Comparison of ENCODE assay signal across 14 cellular contexts in the genomic region with DNA sequence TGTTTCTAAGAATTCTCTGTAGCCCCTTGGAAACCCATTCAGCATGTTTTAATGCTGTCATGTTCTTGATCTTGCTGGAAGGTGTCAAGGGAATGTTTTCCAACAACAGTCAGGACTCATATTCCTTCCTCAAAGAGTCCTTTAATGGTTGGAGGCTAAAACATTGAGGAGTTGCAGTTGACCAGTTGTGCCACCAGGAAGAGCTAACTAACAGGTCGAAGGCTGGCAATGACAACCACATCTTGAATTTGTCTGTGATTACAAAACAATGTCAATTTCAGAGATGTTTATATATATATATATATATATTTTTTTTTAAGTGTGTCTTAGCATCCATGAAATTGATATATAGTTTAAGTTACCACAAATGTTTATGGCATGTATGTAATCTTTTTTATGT.
DNase-seq lines count a peak whose midpoint lies in the region; ATAC-seq and TF ChIP-seq lines count a peak whose summit lies in the region.
"Had no signal": no experiment of that assay in that cellular context is flagged by ENCODE, and none has a peak within 500 bp of the region (broad histone marks: within the 10 kb centered on the region; RNA-seq: fewer than 3 reads in every experiment).

No MANE protein-coding gene starts in this region.

- no peaks in the 10 kb centered on the region for H3K27me3 ChIP-seq in breast epithelium
- H3K27me3 ChIP-seq in upper lobe of right lung: no peaks in the 10 kb centered on the region
- H3K27me3 ChIP-seq: BLaER1 had no signal

- in situ Hi-C loops in T47D (cut with HindIII; ENCODE audit: low pct_unique_long_range_greater_than_20kb, low sequenced_read_pairs): no loop called here

- TF ChIP-seq POLR2A in breast epithelium (IDR thresholded peaks at IDR 0.05): no peak

- H3K4me1 ChIP-seq in breast epithelium (no peaks in the 10 kb centered on the region), upper lobe of right lung (peaks cover 10% of the 10 kb centered on the region)
- H3K4me1 ChIP-seq: BLaER1 had no signal

- DNase-seq in T47D (ENCODE audit: low read depth in 1 of 2, low spot score in 1 of 2) (peak; percentile 18 to 46), breast epithelium (ENCODE audit: low spot score in 2 of 2) (no peak), SW480 (ENCODE audit: low spot score) (peak; percentile 18), glomerular visceral epithelial cell (ENCODE audit: extremely low spot score) (peak; percentile 11), upper lobe of right lung (no peak), NCI-H1417 treated with DMSO at 0.1 percent for 48 hours (lab: John Stamatoyannopoulos, UW) (no peak), amniotic stem cell (lab: John Stamatoyannopoulos, UW) (no peak)
- DNase-seq in activated T-cell treated with anti-CD3 and anti-CD28 coated beads, Interleukin-2, amount 50 U/mL, for 48 hours: no peak
- DNase-seq: activated CD4-positive, alpha-beta T cell treated with anti-CD3 and anti-CD28 coated beads for 1 hour; NCI-H2227 treated with DMSO at 0.1 percent for 48 hours; retina had no signal

- intact Hi-C loops in breast epithelium (cut with DNase I; ENCODE audit: low total_unique reads) (no loop called here), upper lobe of right lung (cut with DNase I) (no loop called here)

- H3K9me3 ChIP-seq in breast epithelium (no peaks in the 10 kb centered on the region), upper lobe of right lung (no peaks in the 10 kb centered on the region)
- H3K9me3 ChIP-seq: thoracic aorta had no signal

- no peak for ATAC-seq in upper lobe of right lung
- ATAC-seq: Right ventricle myocardium inferior had no signal

- TF ChIP-seq CTCF in breast epithelium (IDR thresholded peaks at IDR 0.05) (no peak), upper lobe of right lung (IDR thresholded peaks at IDR 0.05) (peak; percentile 18)

- no peak overlapping the region for H3K27ac ChIP-seq in breast epithelium
- H3K27ac ChIP-seq in upper lobe of right lung: no peak overlapping the region
- H3K27ac ChIP-seq: BLaER1, thoracic aorta had no signal

- H3K4me3 ChIP-seq in breast epithelium (no peak overlapping the region), upper lobe of right lung (no peak overlapping the region)
- H3K4me3 ChIP-seq: BLaER1, thoracic aorta had no signal

- no peaks in the 10 kb centered on the region for H3K36me3 ChIP-seq in breast epithelium
- no peaks in the 10 kb centered on the region for H3K36me3 ChIP-seq in upper lobe of right lung
- H3K36me3 ChIP-seq: BLaER1, thoracic aorta had no signal

Comparison
In these comparisons a context has a peak if more than half of its experiments do, and no peak if none do; other contexts are left out.
1. DNase-seq: peak in T47D (2 of 2), SW480 (single experiment) and glomerular visceral epithelial cell (single experiment); none in breast epithelium (0 of 2), upper lobe of right lung (single experiment), NCI-H1417 treated with DMSO at 0.1 percent for 48 hours (single experiment), amniotic stem cell (single experiment) and activated T-cell treated with anti-CD3 and anti-CD28 coated beads, Interleukin-2, amount 50 U/mL, for 48 hours (0 of 2).